ENCODE assay signal across 10 cellular contexts in the genomic region with DNA sequence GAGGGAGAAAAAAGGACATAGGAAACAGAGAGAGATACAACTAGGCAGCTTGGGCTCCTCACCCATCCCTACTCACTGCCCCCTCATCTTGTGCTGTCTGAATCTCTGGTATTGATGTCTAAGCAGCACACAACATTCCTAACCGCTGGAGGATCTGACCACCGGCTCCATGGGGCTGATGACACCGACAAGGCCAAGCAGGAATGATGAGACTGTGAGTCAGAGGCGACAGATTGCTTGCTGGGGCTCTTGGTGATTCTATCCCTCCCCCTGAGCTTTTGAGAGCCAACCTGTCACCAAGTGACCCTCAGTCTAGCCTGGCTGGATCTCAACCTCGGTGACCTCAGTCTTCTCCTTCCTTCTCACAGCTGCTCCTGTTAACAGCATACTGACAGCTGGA. TPM values are rescaled to one million over a fixed set of nuclear protein-coding genes. Genes with fewer than 3 reads are reported as not detected.
DNase-seq lines count a peak whose midpoint lies in the region; FAIRE-seq and TF ChIP-seq lines count a peak whose summit lies in the region.
"Had no signal": no experiment of that assay in that cellular context is flagged by ENCODE, and none has a peak within 500 bp of the region (broad histone marks: within the 10 kb centered on the region; RNA-seq: fewer than 3 reads in every experiment).

No MANE protein-coding gene starts in this region.

- peak overlapping the region; percentile 63 for H3K27ac ChIP-seq in SJSA1
- peak overlapping the region; percentile 97 for H3K27ac ChIP-seq in smooth muscle cell (ENCODE audit: low read depth)
- no peak overlapping the region for H3K27ac ChIP-seq in dorsolateral prefrontal cortex
- H3K27ac ChIP-seq: spleen had no signal

- intact Hi-C loops in dorsolateral prefrontal cortex (cut with DNase I): no loop called here

- H3K9me3 ChIP-seq in SJSA1 (replicated peaks) (peaks cover 3% of the 10 kb centered on the region), smooth muscle cell (replicated peaks; ENCODE audit: low read depth) (no peaks in the 10 kb centered on the region)

- no peak overlapping the region for H3K4me3 ChIP-seq in SJSA1
- no peak overlapping the region for H3K4me3 ChIP-seq in fibroblast of mammary gland (ENCODE audit: control insufficient read depth, low read depth, low read length)
- H3K4me3 ChIP-seq in smooth muscle cell: no peak overlapping the region
- H3K4me3 ChIP-seq in dorsolateral prefrontal cortex: no peak overlapping the region
- H3K4me3 ChIP-seq: spleen had no signal

- H3F3A ChIP-seq in smooth muscle cell (ENCODE audit: low read depth): peaks cover 25% of the 10 kb centered on the region

- H4K20me1 ChIP-seq in smooth muscle cell (ENCODE audit: low read depth): no peaks in the 10 kb centered on the region

- H3K36me3 ChIP-seq in SJSA1 (0 out of 2 replicates have a peak, but pooled peaks cover 3% of the 10 kb centered on the region), smooth muscle cell (ENCODE audit: low read depth) (no peaks in the 10 kb centered on the region)
- H3K36me3 ChIP-seq: spleen had no signal

- no peak for TF ChIP-seq CTCF in fibroblast of mammary gland (conservative IDR thresholded peaks at IDR 0.05; ENCODE audit: control insufficient read depth, insufficient read depth, low read depth, low read length)
- no peak for TF ChIP-seq CTCF in smooth muscle cell (IDR thresholded peaks at IDR 0.05; ENCODE audit: borderline replicate concordance, insufficient read depth, poor library complexity, severe bottlenecking)
- TF ChIP-seq CTCF in dorsolateral prefrontal cortex (IDR thresholded peaks at IDR 0.05 in 54 of 56, conservative IDR thresholded peaks at IDR 0.05 in 2 of 56; ENCODE audit: low read depth in 1 of 56, partially characterized antibody in 56 of 56): no peak

- H3K27me3 ChIP-seq in SJSA1 (replicated peaks) (no peaks in the 10 kb centered on the region), smooth muscle cell (ENCODE audit: low read depth) (no peaks in the 10 kb centered on the region), dorsolateral prefrontal cortex (peaks cover 0 to 3% (median 0%) of the 10 kb centered on the region in 45 donors)

- no peak for FAIRE-seq in H54 (lab: Jason Lieb, UNC)

- peak overlapping the region; percentile 36 for H2AFZ ChIP-seq in smooth muscle cell (ENCODE audit: low read depth)

- 3% methylated on average over 5 of the region's 5 CpGs for WGBS in smooth muscle cell (ENCODE audit: low lambda C conversion rate)

- peak overlapping the region; percentile 83 for H3K9ac ChIP-seq in smooth muscle cell (ENCODE audit: low read depth)

- no peak for TF ChIP-seq POLR2A in H54 (IDR thresholded peaks at IDR 0.05; ENCODE audit: low read depth, low read length)

- DNase-seq in H54 (ENCODE audit: insufficient read length, low spot score) (peak; percentile 65), SJSA1 (ENCODE audit: low read depth in 1 of 2, low spot score in 2 of 2) (peak; percentile 86 to 93), fibroblast of mammary gland (ENCODE audit: low read depth) (peak; percentile 88), smooth muscle cell (lab: John Stamatoyannopoulos, UW; ENCODE audit: unreplicated experiment) (no peak), T-helper 2 cell (no peak), activated gamma-delta T cell treated with Interleukin-2 at 50 U/mL for 16 hours (no peak), dorsolateral prefrontal cortex (no peak)
- DNase-seq: NCI-H2171 treated with DMSO at 0.1 percent for 48 hours, OCI-M1, spleen had no signal

- peaks cover 36% of the 10 kb centered on the region for H3K4me1 ChIP-seq in SJSA1 (replicated peaks)
- peaks cover 39% of the 10 kb centered on the region for H3K4me1 ChIP-seq in smooth muscle cell (ENCODE audit: low read depth)
- H3K4me1 ChIP-seq: spleen had no signal

- H3K4me2 ChIP-seq in smooth muscle cell: peak overlapping the region; percentile 75

- H3K79me2 ChIP-seq in smooth muscle cell (ENCODE audit: low read depth): peaks cover 4% of the 10 kb centered on the region

RNA-seq across cellular contexts. Expression of a gene that starts 13.8 kb away (rescaled TPM):
- total RNA-seq in SJSA1 (2014; rRNA removed; shearing (Covaris generic)): 57.4 and 57.6 TPM in 2 replicates
- total RNA-seq in smooth muscle cell (87.7 and 92.7 TPM in 2 replicates), dorsolateral prefrontal cortex (10 to 100 TPM; 10.9 to 64.3 (median 22.6) TPM)
- 93.2 and 128 TPM in 2 replicates for polyA plus RNA-seq in smooth muscle cell

Comparison
In these comparisons a context has a peak if more than half of its experiments do, and no peak if none do; other contexts are left out.
1. DNase-seq: peak in H54 (single experiment), SJSA1 (2 of 2) and fibroblast of mammary gland (single experiment); none in smooth muscle cell (single experiment), T-helper 2 cell (0 of 5), activated gamma-delta T cell treated with Interleukin-2 at 50 U/mL for 16 hours (single experiment) and dorsolateral prefrontal cortex (0 of 10).
2. H3K27ac ChIP-seq: peak in SJSA1 (single experiment) and smooth muscle cell (single experiment); none in dorsolateral prefrontal cortex (0 of 59).